8 cellular contexts compared by ENCODE assay signal in the genomic region with DNA sequence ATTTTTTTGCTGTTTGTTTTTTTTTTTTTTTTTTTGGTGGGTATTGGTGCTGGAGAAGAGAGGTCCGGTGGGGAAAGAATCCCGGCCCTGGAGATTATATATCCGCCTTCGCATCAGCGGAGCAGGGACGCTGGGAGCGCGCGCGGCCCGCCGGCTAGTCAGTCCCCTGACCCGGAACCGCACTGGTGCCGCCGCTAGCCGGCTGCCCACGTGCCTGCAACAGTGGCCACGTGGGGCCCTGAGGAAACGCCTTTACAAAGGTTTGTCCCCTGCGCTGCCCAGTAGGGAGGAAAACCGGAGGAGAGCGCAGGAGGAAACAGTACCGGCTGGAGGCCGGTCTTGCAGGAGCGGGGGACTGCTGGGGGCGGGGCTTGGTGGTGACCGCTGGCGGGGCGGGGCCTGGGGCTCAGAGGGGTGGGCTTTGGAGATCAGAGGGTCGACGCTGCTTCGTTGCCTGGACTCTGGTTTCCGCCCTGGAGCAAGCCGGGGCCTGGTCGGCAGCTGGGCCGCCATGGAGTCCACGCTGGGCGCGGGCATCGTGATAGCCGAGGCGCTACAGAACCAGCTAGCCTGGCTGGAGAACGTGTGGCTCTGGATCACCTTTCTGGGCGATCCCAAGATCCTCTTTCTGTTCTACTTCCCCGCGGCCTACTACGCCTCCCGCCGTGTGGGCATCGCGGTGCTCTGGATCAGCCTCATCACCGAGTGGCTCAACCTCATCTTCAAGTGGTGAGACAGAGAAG. TPM values are rescaled to one million over a fixed set of nuclear protein-coding genes. Genes with fewer than 3 reads are reported as not detected.
A peak's percentile ranks its signal among the peaks of the same experiment; 100 is the strongest.
DNase-seq lines count a peak whose midpoint lies in the region; ATAC-seq lines count a peak whose summit lies in the region.

A gene with protein sequence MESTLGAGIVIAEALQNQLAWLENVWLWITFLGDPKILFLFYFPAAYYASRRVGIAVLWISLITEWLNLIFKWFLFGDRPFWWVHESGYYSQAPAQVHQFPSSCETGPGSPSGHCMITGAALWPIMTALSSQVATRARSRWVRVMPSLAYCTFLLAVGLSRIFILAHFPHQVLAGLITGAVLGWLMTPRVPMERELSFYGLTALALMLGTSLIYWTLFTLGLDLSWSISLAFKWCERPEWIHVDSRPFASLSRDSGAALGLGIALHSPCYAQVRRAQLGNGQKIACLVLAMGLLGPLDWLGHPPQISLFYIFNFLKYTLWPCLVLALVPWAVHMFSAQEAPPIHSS (plus strand): TSS at position 281 of the 743 bp plus-strand sequence. CDS start 231 bp downstream, at position 512.

- H3K4me2 ChIP-seq in mesendoderm (ENCODE audit: low read length), result peak within 1 kb of the TSS; percentile 44

- H3K9ac ChIP-seq in endocrine pancreas (ENCODE audit: control insufficient read depth, insufficient read depth, low read length) (peak within 1 kb of the TSS; percentile 95), mesendoderm (ENCODE audit: low read length) (peak within 1 kb of the TSS; percentile 90)

- H3K27me3 ChIP-seq in CD8-positive, alpha-beta memory T cell (ENCODE audit: insufficient read depth, low read length, poor library complexity, severe bottlenecking), result no peaks in the 10 kb centered on the region
- no peaks in the 10 kb centered on the region for H3K27me3 ChIP-seq in endocrine pancreas (ENCODE audit: control insufficient read depth, insufficient read depth, low read length)
- H3K27me3 ChIP-seq in mesendoderm (ENCODE audit: insufficient read depth, low read length, poor library complexity), result no peaks in the 10 kb centered on the region

- H3K56ac ChIP-seq in mesendoderm (ENCODE audit: low read length), result peak within 1 kb of the TSS; percentile 97

- H2BK15ac ChIP-seq in mesendoderm (replicated peaks; ENCODE audit: low read depth), result no peak within 1 kb of the TSS

- H3K9me3 ChIP-seq in CD8-positive, alpha-beta memory T cell (ENCODE audit: low read length), result no peaks in the 10 kb centered on the region
- no peaks in the 10 kb centered on the region for H3K9me3 ChIP-seq in endocrine pancreas (ENCODE audit: control insufficient read depth, low read length)

- no CpG with 5 or more reads among the region's 53 CpGs for WGBS in mesendoderm (ENCODE audit: extremely low coverage, insufficient coverage, low lambda C conversion rate)

- peak within 1 kb of the TSS; percentile 25 for H3K23ac ChIP-seq in mesendoderm (ENCODE audit: low read length)

- peaks cover 0 to 3% of the 10 kb centered on the region in 2 donors for H3K27me3 Mint-ChIP-seq in CD8-positive, alpha-beta memory T cell

- peaks cover 33% of the 10 kb centered on the region for H3K4me1 ChIP-seq in CD8-positive, alpha-beta memory T cell (ENCODE audit: insufficient read depth, low read length)
- H3K4me1 ChIP-seq in endocrine pancreas (ENCODE audit: control insufficient read depth, insufficient read depth, low read length) (no peaks in the 10 kb centered on the region), mesendoderm (ENCODE audit: control insufficient read depth, low read depth, low read length) (peaks cover 2% of the 10 kb centered on the region)

- H3K4me1 Mint-ChIP-seq in CD8-positive, alpha-beta memory T cell, result peaks cover 34 to 53% (median 40%) of the 10 kb centered on the region in 3 donors

- H3K27ac ChIP-seq in CD8-positive, alpha-beta memory T cell (ENCODE audit: low read depth, low read length), result peak within 1 kb of the TSS; percentile 54
- H3K27ac ChIP-seq in mesendoderm (ENCODE audit: low read depth, low read length), result peak within 1 kb of the TSS; percentile 87

- peak within 1 kb of the TSS; percentile 91 to 98 (median 94) for H3K4me3 Mint-ChIP-seq in CD8-positive, alpha-beta memory T cell

- POLR2A ChIA-PET in CD8-positive, alpha-beta memory T cell (lab: Charles Lee), result interaction anchor here (0.6 to 1.6 kb wide), 5 partner anchors 52 to 256 kb away, joined by 4 to 11 read pairs (median 4); a partner anchor contains a TSS

- H3K36me3 Mint-ChIP-seq in CD8-positive, alpha-beta memory T cell, result peaks cover 0 to 21% (median 0%) of the 10 kb centered on the region in 3 donors

- H2BK5ac ChIP-seq in mesendoderm (ENCODE audit: low read length), result peak within 1 kb of the TSS; percentile 70

- peaks cover 2% of the 10 kb centered on the region for H3K79me1 ChIP-seq in mesendoderm (ENCODE audit: low read length)

- H2AK5ac ChIP-seq in mesendoderm (ENCODE audit: low read length), result no peak within 1 kb of the TSS

- DNase-seq in CD8-positive, alpha-beta memory T cell, result peak; percentile 64 to 81 (median 72)
- DNase-seq in HS-5 (ENCODE audit: low read depth) (peak; percentile 87), NOMO-1 treated with DMSO at 0.1 percent for 48 hours (lab: John Stamatoyannopoulos, UW; ENCODE audit: unreplicated experiment) (peak; percentile 94), mesendoderm (peak; percentile 100)
- DNase-seq in activated CD8-positive, alpha-beta memory T cell treated with anti-CD3 and anti-CD28 coated beads for 48 hours (ENCODE audit: low read depth in 2 of 3, low spot score in 2 of 3), result peak; percentile 65 to 76 (median 65)
- DNase-seq in stimulated activated CD8-positive, alpha-beta memory T cell treated with anti-CD3 and anti-CD28 coated beads, Interleukin-15, amount 100 ng/mL, for 1 hour (ENCODE audit: low read depth), result peak; percentile 47

- ATAC-seq in GM19463 (IDR thresholded peaks at IDR 0.05; ENCODE audit: unreplicated experiment), result peak; percentile 71

- H3K79me2 ChIP-seq in mesendoderm (ENCODE audit: control insufficient read depth, insufficient read depth, low read length), result peaks cover 15% of the 10 kb centered on the region

- no peak within 1 kb of the TSS for H4K8ac ChIP-seq in mesendoderm (ENCODE audit: low read depth, low read length)

- CTCF ChIA-PET in CD8-positive, alpha-beta memory T cell (lab: Charles Lee), result no interaction called here

- no peaks in the 10 kb centered on the region for H3K9me3 Mint-ChIP-seq in CD8-positive, alpha-beta memory T cell

- peak within 1 kb of the TSS; percentile 77 for H3K4me3 ChIP-seq in CD8-positive, alpha-beta memory T cell (ENCODE audit: low read length)
- H3K4me3 ChIP-seq in endocrine pancreas (ENCODE audit: control insufficient read depth, insufficient read depth, low read length) (peak within 1 kb of the TSS; percentile 58), mesendoderm (ENCODE audit: low read length) (peak within 1 kb of the TSS; percentile 60)

- H3K4ac ChIP-seq in mesendoderm (ENCODE audit: low read depth, low read length), result peak within 1 kb of the TSS; percentile 20

- H2BK120ac ChIP-seq in mesendoderm (ENCODE audit: low read depth, low read length), result peak within 1 kb of the TSS; percentile 79

- peak within 1 kb of the TSS; percentile 94 to 97 (median 97) for H3K27ac Mint-ChIP-seq in CD8-positive, alpha-beta memory T cell

- H3K18ac ChIP-seq in mesendoderm (ENCODE audit: low read length), result peak within 1 kb of the TSS; percentile 81

- H3K36me3 ChIP-seq in CD8-positive, alpha-beta memory T cell (ENCODE audit: insufficient read depth, low read length), result no peaks in the 10 kb centered on the region
- peaks cover 3% of the 10 kb centered on the region for H3K36me3 ChIP-seq in endocrine pancreas (ENCODE audit: control insufficient read depth, insufficient read depth, low read length)
- no peaks in the 10 kb centered on the region for H3K36me3 ChIP-seq in mesendoderm (ENCODE audit: control insufficient read depth, insufficient read depth, low read length)

- no peak within 1 kb of the TSS for H4K5ac ChIP-seq in mesendoderm (ENCODE audit: low read length)

RNA-seq across cellular contexts. Expression of the gene that starts here (rescaled TPM):
- 10 to 100 TPM; 37.1 to 38.3 TPM for total RNA-seq in CD8-positive, alpha-beta memory T cell
- 27.0 TPM for polyA plus RNA-seq in CD8-positive, alpha-beta memory T cell
- 181 TPM for polyA plus RNA-seq in mesendoderm (2013, experiment 1 of 2)
- 184 TPM for polyA plus RNA-seq in mesendoderm (2013, experiment 2 of 2)

Comparison
In these comparisons a context has a peak if more than half of its experiments do, and no peak if none do; other contexts are left out.
1. Peak in every context shown above with its lines: DNase-seq, ATAC-seq, H3K4me3 ChIP-seq and H3K27ac ChIP-seq.
2. DNase-seq: peak in every context shown above with its lines; median percentile 100 in mesendoderm; 94 in NOMO-1 treated with DMSO at 0.1 percent for 48 hours; 87 in HS-5; 72 in CD8-positive, alpha-beta memory T cell; 65 in activated CD8-positive, alpha-beta memory T cell treated with anti-CD3 and anti-CD28 coated beads for 48 hours; 47 in stimulated activated CD8-positive, alpha-beta memory T cell treated with anti-CD3 and anti-CD28 coated beads, Interleukin-15, amount 100 ng/mL, for 1 hour.